Comparison of ENCODE assay signal across 12 cellular contexts in genomic region chr20:58228103-58228483, GRCh38. TPM values are rescaled to one million over a fixed set of nuclear protein-coding genes. Genes with fewer than 3 reads are reported as not detected.
A peak's percentile ranks its signal among the peaks of the same experiment; 100 is the strongest.
DNase-seq lines count a peak whose midpoint lies in the region; ATAC-seq and TF ChIP-seq lines count a peak whose summit lies in the region.
"Had no signal": no experiment of that assay in that cellular context is flagged by ENCODE, and none has a peak within 500 bp of the region (broad histone marks: within the 10 kb centered on the region; RNA-seq: fewer than 3 reads in every experiment).

No MANE protein-coding gene starts in this region.

- peak overlapping the region; percentile 55 for H3K4me3 ChIP-seq in AG04450 (ENCODE audit: low read depth, low read length)
- peak overlapping the region; percentile 53 for H3K4me3 ChIP-seq in choroid plexus epithelial cell (ENCODE audit: low read depth, low read length)

- no peak overlapping the region for H3K27ac ChIP-seq in AG04450 (ENCODE audit: low read depth, low read length)
- H3K27ac ChIP-seq: HL-60, uterus had no signal

- CTCF ChIA-PET in AG04450 (lab: Charles Lee) = no interaction called here

- peak overlapping the region in 7 of 8 donors; percentile 32 to 78 (median 60) for H3K4me3 Mint-ChIP-seq in naive B cell

- peaks cover 35% of the 10 kb centered on the region for H3K27me3 ChIP-seq in AG04450 (ENCODE audit: control insufficient read depth, insufficient read depth, low read length)

- peaks cover 0 to 15% of the 10 kb centered on the region in 2 donors for H3K36me3 Mint-ChIP-seq in naive B cell

- in situ Hi-C loops in GM13976 (cut with MboI; ENCODE audit: low sequenced_read_pairs, unreplicated experiment) = loop anchor here (25.0 kb wide), 2 partner anchors 409 to 609 kb away; no protein-coding TSS in a partner anchor

- peaks cover 51 to 58% (median 52%) of the 10 kb centered on the region in 3 donors for H3K27me3 Mint-ChIP-seq in naive B cell

- no peak for DNase-seq in AG04450 (ENCODE audit: low read depth, low spot score)
- peak; percentile 47 for DNase-seq in GM13976 (ENCODE audit: low spot score)
- peak; percentile 25 for DNase-seq in choroid plexus epithelial cell (ENCODE audit: low read depth)
- no peak for DNase-seq in naive B cell
- DNase-seq in NCI-H1694 (lab: John Stamatoyannopoulos, UW) = no peak
- DNase-seq in activated effector memory CD4-positive, alpha-beta T cell treated with anti-CD3 and anti-CD28 coated beads, Interleukin-2, amount 50 U/mL, for 16 hours = no peak
- DNase-seq in DMS153 (lab: John Stamatoyannopoulos, UW) = no peak
- DNase-seq: NCI-H1694 treated with DMSO at 0.1 percent for 48 hours had no signal

- POLR2A ChIA-PET in AG04450 (lab: Yijun Ruan, JAX) = interaction anchor here (1.4 kb wide), 1 partner anchor 9 kb away, joined by 3 read pairs; no protein-coding TSS in a partner anchor

- ATAC-seq in naive B cell (ENCODE audit: low read depth in 2 of 2) = no peak
- no peak for ATAC-seq in HG02678 (IDR thresholded peaks at IDR 0.05; ENCODE audit: unreplicated experiment)
- ATAC-seq: HCT116 had no signal

- H3K27ac Mint-ChIP-seq in naive B cell = peak overlapping the region; percentile 74 to 94 (median 88)

- peaks cover 15 to 21% (median 17%) of the 10 kb centered on the region in 3 donors for H3K4me1 Mint-ChIP-seq in naive B cell

- no peak for TF ChIP-seq CTCF in AG04450 (IDR thresholded peaks at IDR 0.05; ENCODE audit: low read depth, low read length)
- no peak for TF ChIP-seq CTCF in GM13976 (IDR thresholded peaks at IDR 0.05; ENCODE audit: borderline replicate concordance, control extremely low read depth, extremely low read depth, insufficient read depth, missing control alignments)
- no peak for TF ChIP-seq CTCF in choroid plexus epithelial cell (conservative IDR thresholded peaks at IDR 0.05; ENCODE audit: low read depth, low read length)

- no peaks in the 10 kb centered on the region for H3K9me3 ChIP-seq in AG04450 (ENCODE audit: control insufficient read depth, insufficient read depth, low read length)
- H3K9me3 ChIP-seq: uterus had no signal

- H3K9me3 Mint-ChIP-seq in naive B cell = peaks cover 0 to 8% (median 0%) of the 10 kb centered on the region in 7 donors

RNA-seq across cellular contexts. Expression of gene ANKRD60, which starts 0.4 kb away (rescaled TPM):
- polyA plus RNA-seq in AG04450 (2011; rRNA removed) (not detected in 2 replicates), naive B cell (ENCODE audit: low read depth in 6 of 6) (under 1 TPM in 1 of 6 donors, not detected in 5; 0.36 TPM)
- polyA minus RNA-seq in AG04450 (2011; rRNA and poly(A)+ RNA removed) = not detected in 2 replicates

Comparison
In these comparisons a context has a peak if more than half of its experiments do, and no peak if none do; other contexts are left out.
1. DNase-seq: peak in GM13976 (single experiment) and choroid plexus epithelial cell (single experiment); none in AG04450 (single experiment), naive B cell (single experiment), NCI-H1694 (single experiment), activated effector memory CD4-positive, alpha-beta T cell treated with anti-CD3 and anti-CD28 coated beads, Interleukin-2, amount 50 U/mL, for 16 hours (single experiment) and DMS153 (single experiment).